ENCODE assay signal across 1 cellular context in genomic region chr11:97908354-97908753, GRCh38.
TF ChIP-seq lines count a peak whose summit lies in the region.

No MANE protein-coding gene starts in this region.

TF ChIP-seq in WTC11, 78 proteins besides CTCF, POLR2A, EP300 and RAD21 (continued from another document):
- TF ChIP-seq NFATC4 (CRISPR knock-in tag; IDR thresholded peaks at IDR 0.05) (no peak), FOXJ3 (CRISPR knock-in tag; IDR thresholded peaks at IDR 0.05; ENCODE audit: borderline replicate concordance) (no peak), GRHL2 (CRISPR knock-in tag; IDR thresholded peaks at IDR 0.05; ENCODE audit: insufficient replicate concordance, severe bottlenecking) (no peak)
TF ChIP-seq in WTC11: peak in this region for 0.
